Comparison of ENCODE assay signal across 19 cellular contexts in genomic region chr9:99020786-99021436, GRCh38.
A peak's percentile ranks its signal among the peaks of the same experiment; 100 is the strongest.
DNase-seq lines count a peak whose midpoint lies in the region; ATAC-seq and TF ChIP-seq lines count a peak whose summit lies in the region.
"Had no signal": no experiment of that assay in that cellular context is flagged by ENCODE, and none has a peak within 500 bp of the region (broad histone marks: within the 10 kb centered on the region; RNA-seq: fewer than 3 reads in every experiment).

No MANE protein-coding gene starts in this region.

- TF ChIP-seq CTCF in AG04450 (IDR thresholded peaks at IDR 0.05; ENCODE audit: low read depth, low read length), result no peak
- TF ChIP-seq CTCF in PC-3 (conservative IDR thresholded peaks at IDR 0.05; ENCODE audit: low read depth, low read length), result no peak
- TF ChIP-seq CTCF in fibroblast of villous mesenchyme (IDR thresholded peaks at IDR 0.05; ENCODE audit: insufficient read depth, low read depth, low read length), result no peak
- TF ChIP-seq CTCF in CD14-positive monocyte (IDR thresholded peaks at IDR 0.05), result no peak

- POLR2A ChIA-PET in AG04450 (lab: Yijun Ruan, JAX) (interaction anchor here (2.7 kb wide), 1 partner anchor 9 kb away, joined by 26 read pairs; no protein-coding TSS in a partner anchor), PC-3 (lab: Charles Lee; ENCODE audit: unreplicated experiment) (no interaction called here)

- H3K36me3 ChIP-seq in PC-3 (ENCODE audit: low read depth, low read length) (no peaks in the 10 kb centered on the region), skeletal muscle tissue (ENCODE audit: control insufficient read depth in 3 of 3, insufficient read depth in 3 of 3, low read length in 3 of 3) (peaks cover 10 to 25% (median 14%) of the 10 kb centered on the region in 3 donors)
- H3K36me3 ChIP-seq: thyroid gland had no signal

- H3K27me3 ChIP-seq in AG04450 (ENCODE audit: control insufficient read depth, insufficient read depth, low read length) (no peaks in the 10 kb centered on the region), PC-3 (ENCODE audit: low read length) (no peaks in the 10 kb centered on the region), skeletal muscle tissue (ENCODE audit: control insufficient read depth in 3 of 3, insufficient read depth in 3 of 3, low read length in 3 of 3) (no peaks in the 10 kb centered on the region)
- H3K27me3 ChIP-seq: thyroid gland had no signal

- intact Hi-C loops in PC-3 (cut with micrococcal nuclease) (no loop called here), sciatic nerve (cut with DNase I) (no loop called here), posterior vena cava (cut with DNase I) (no loop called here), CD14-positive monocyte (cut with micrococcal nuclease) (no loop called here)

- DNase-seq in AG04450 (ENCODE audit: low read depth, low spot score) (no peak), PC-3 (no peak), fibroblast of villous mesenchyme (ENCODE audit: low read depth) (peak; percentile 51), sciatic nerve (ENCODE audit: low spot score) (no peak), posterior vena cava (ENCODE audit: low spot score) (no peak), CD14-positive monocyte (ENCODE audit: low spot score) (no peak)
- DNase-seq: activated CD4-positive, alpha-beta T cell treated with anti-CD3 and anti-CD28 coated beads for 1 hour; activated naive CD8-positive, alpha-beta T cell treated with anti-CD3 and anti-CD28 coated beads, Interleukin-2, amount 50 U/mL, for 24 hours; COR-L47; H7; NCI-H187 treated with DMSO at 0.1 percent for 48 hours; NCI-H748 treated with DMSO at 0.1 percent for 48 hours; Right ventricle myocardium superior; T-cell; thyroid gland had no signal

- CTCF ChIA-PET in AG04450 (lab: Charles Lee) (interaction anchor here (1.2 to 1.5 kb wide), 2 partner anchors 22 to 120 kb away, joined by 4 to 5 read pairs; no protein-coding TSS in a partner anchor), PC-3 (lab: Charles Lee) (no interaction called here)

- peaks cover 0 to 1% of the 10 kb centered on the region in 2 donors for H3K36me3 Mint-ChIP-seq in CD14-positive monocyte
- H3K36me3 Mint-ChIP-seq: T-cell had no signal

- H3K9me3 ChIP-seq in AG04450 (ENCODE audit: control insufficient read depth, insufficient read depth, low read length) (peaks cover 4% of the 10 kb centered on the region), PC-3 (ENCODE audit: low read length) (no peaks in the 10 kb centered on the region), skeletal muscle tissue (ENCODE audit: control insufficient read depth in 3 of 3, low read length in 3 of 3) (no peaks in the 10 kb centered on the region)
- H3K9me3 ChIP-seq: thyroid gland had no signal

- H3K9ac ChIP-seq in PC-3 (ENCODE audit: low read length) (peak overlapping the region; percentile 50), skeletal muscle tissue (ENCODE audit: low read depth in 1 of 3, low read length in 3 of 3) (no peak overlapping the region)
- H3K9ac ChIP-seq: KMS-11 had no signal

- peaks cover 19% of the 10 kb centered on the region for H3K4me1 ChIP-seq in PC-3 (ENCODE audit: insufficient read depth, low read length)
- H3K4me1 ChIP-seq in skeletal muscle tissue (ENCODE audit: control insufficient read depth in 3 of 3, insufficient read depth in 3 of 3, low read length in 3 of 3), result peaks cover 3 to 18% (median 14%) of the 10 kb centered on the region in 3 donors

- H3K4me3 ChIP-seq in AG04450 (ENCODE audit: low read depth, low read length), result no peak overlapping the region
- H3K4me3 ChIP-seq in PC-3 (ENCODE audit: low read length), result no peak overlapping the region
- no peak overlapping the region for H3K4me3 ChIP-seq in fibroblast of villous mesenchyme (ENCODE audit: low read depth, low read length)
- no peak overlapping the region for H3K4me3 ChIP-seq in skeletal muscle tissue (ENCODE audit: low read length in 3 of 3)
- H3K4me3 ChIP-seq: thyroid gland had no signal

- H3K9me3 Mint-ChIP-seq in CD14-positive monocyte, result peaks cover 0 to 5% (median 0%) of the 10 kb centered on the region in 7 donors
- H3K9me3 Mint-ChIP-seq: activated naive CD8-positive, alpha-beta T cell treated with anti-CD3 and anti-CD28 coated beads, Interleukin-2, amount 50 U/mL, for 24 hours; T-cell had no signal

- H3K79me2 ChIP-seq in PC-3 (ENCODE audit: low read length), result no peaks in the 10 kb centered on the region

- H3K27ac Mint-ChIP-seq in CD14-positive monocyte, result no peak overlapping the region
- H3K27ac Mint-ChIP-seq: activated naive CD8-positive, alpha-beta T cell treated with anti-CD3 and anti-CD28 coated beads, Interleukin-2, amount 50 U/mL, for 24 hours; brain; T-cell had no signal

- H3K27me3 Mint-ChIP-seq in CD14-positive monocyte (ENCODE audit: low read depth in 3 of 3), result peaks cover 11 to 19% (median 16%) of the 10 kb centered on the region in 3 donors
- H3K27me3 Mint-ChIP-seq: activated naive CD8-positive, alpha-beta T cell treated with anti-CD3 and anti-CD28 coated beads, Interleukin-2, amount 50 U/mL, for 24 hours; T-cell had no signal

- no peak for ATAC-seq in PC-3
- no peak for ATAC-seq in GM18520 (IDR thresholded peaks at IDR 0.05; ENCODE audit: unreplicated experiment)
- no peak for ATAC-seq in sciatic nerve
- ATAC-seq: T-cell had no signal

- H3K27ac ChIP-seq in AG04450 (ENCODE audit: low read depth, low read length), result peak overlapping the region; percentile 21
- H3K27ac ChIP-seq in PC-3 (ENCODE audit: low read length), result peak overlapping the region; percentile 93
- peak overlapping the region; percentile 49 for H3K27ac ChIP-seq in skeletal muscle tissue (ENCODE audit: low read depth, low read length)
- H3K27ac ChIP-seq: KMS-11, thyroid gland had no signal

- no TSS peak for BruUV-seq in PC-3 (replicated peaks; lab: Mats Ljungman, UMichigan)

- no peak overlapping the region for H2AFZ ChIP-seq in PC-3 (ENCODE audit: low read length)

- no peaks in the 10 kb centered on the region for H3F3A ChIP-seq in PC-3 (ENCODE audit: low read length, unreplicated experiment)

- H3K4me3 Mint-ChIP-seq in CD14-positive monocyte, result no peak overlapping the region
- H3K4me3 Mint-ChIP-seq: activated naive CD8-positive, alpha-beta T cell treated with anti-CD3 and anti-CD28 coated beads, Interleukin-2, amount 50 U/mL, for 24 hours; brain; T-cell had no signal

- peaks cover under 1% of the 10 kb centered on the region for H3K4me1 Mint-ChIP-seq in CD14-positive monocyte

- H4K20me1 ChIP-seq in PC-3 (ENCODE audit: low read length), result no peaks in the 10 kb centered on the region

- H3K4me2 ChIP-seq in PC-3 (ENCODE audit: low read length), result peak overlapping the region; percentile 30; the same call in 1 of the 2 replicates
- H3K4me2 ChIP-seq: KMS-11 had no signal

- H3K9me2 ChIP-seq in PC-3 (replicated peaks; ENCODE audit: low read length), result no peaks in the 10 kb centered on the region

Comparison
In these comparisons a context has a peak if more than half of its experiments do, and no peak if none do; other contexts are left out.
1. H3K27ac ChIP-seq: peak in every context shown above with its lines; median percentile 93 in PC-3; 49 in skeletal muscle tissue; 21 in AG04450.